Comparison of ENCODE assay signal across 9 cellular contexts in the genomic region with DNA sequence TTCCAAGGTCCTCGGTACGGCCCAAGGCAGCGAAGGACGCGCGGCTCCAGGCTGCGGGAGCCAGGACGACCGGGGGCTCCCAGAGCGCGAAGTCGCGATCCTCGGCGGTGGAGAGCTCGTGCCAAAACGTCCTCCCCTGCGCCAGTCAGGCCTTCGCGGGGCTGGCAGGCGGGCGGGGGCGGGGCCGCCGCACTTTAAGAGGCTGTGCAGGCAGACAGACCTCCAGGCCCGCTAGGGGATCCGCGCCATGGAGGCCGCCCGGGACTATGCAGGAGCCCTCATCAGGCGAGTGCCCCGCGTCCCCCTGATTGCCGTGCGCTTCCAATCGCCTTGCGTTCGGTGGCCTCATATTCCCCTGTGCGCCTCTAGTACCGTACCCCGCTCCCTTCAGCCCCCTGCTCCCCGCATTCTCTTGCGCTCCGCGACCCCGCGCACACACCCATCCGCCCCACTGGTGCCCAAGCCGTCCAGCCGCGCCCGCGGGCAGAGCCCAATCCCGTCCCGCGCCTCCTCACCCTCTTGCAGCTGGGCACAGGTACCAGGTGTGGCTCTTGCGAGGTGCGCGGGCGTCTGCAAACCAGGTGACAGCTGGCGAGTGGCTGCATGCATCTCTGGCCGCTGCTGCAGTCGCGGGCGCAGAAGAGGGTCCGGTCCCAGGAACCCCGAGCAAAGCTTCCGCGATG. TPM values are rescaled to one million over a fixed set of nuclear protein-coding genes. Genes with fewer than 3 reads are reported as not detected.
DNase-seq lines count a peak whose midpoint lies in the region; ATAC-seq and TF ChIP-seq lines count a peak whose summit lies in the region.
"Had no signal": no experiment of that assay in that cellular context is flagged by ENCODE, and none has a peak within 500 bp of the region (broad histone marks: within the 10 kb centered on the region; RNA-seq: fewer than 3 reads in every experiment).

A gene with protein sequence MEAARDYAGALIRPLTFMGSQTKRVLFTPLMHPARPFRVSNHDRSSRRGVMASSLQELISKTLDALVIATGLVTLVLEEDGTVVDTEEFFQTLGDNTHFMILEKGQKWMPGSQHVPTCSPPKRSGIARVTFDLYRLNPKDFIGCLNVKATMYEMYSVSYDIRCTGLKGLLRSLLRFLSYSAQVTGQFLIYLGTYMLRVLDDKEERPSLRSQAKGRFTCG (plus strand): TSS at position 225 of the 683 bp plus-strand sequence. CDS start 23 bp downstream, at position 248.

- DNase-seq in NCI-H1105 (lab: John Stamatoyannopoulos, UW) (peak; percentile 8), NCI-H1105 treated with DMSO at 0.1 percent for 48 hours (lab: John Stamatoyannopoulos, UW) (no peak), choroid plexus epithelial cell (ENCODE audit: low read depth) (no peak), kidney epithelial cell (ENCODE audit: low read depth) (no peak)
- DNase-seq in stimulated activated naive CD8-positive, alpha-beta T cell treated with anti-CD3 and anti-CD28 coated beads, Interleukin-15, Interleukin-2, amounts not matched to agents 100 U/mL and 50 U/mL, for 24 hours, result no peak
- no peak for DNase-seq in activated naive CD4-positive, alpha-beta T cell treated with anti-CD3 and anti-CD28 coated beads for 36 hours
- DNase-seq: T1000 had no signal

- no peaks in the 10 kb centered on the region for H3K9me3 Mint-ChIP-seq in activated naive CD4-positive, alpha-beta T cell treated with anti-CD3 and anti-CD28 coated beads for 36 hours

- H3K4me3 Mint-ChIP-seq in activated naive CD4-positive, alpha-beta T cell treated with anti-CD3 and anti-CD28 coated beads for 36 hours, result no peak within 1 kb of the TSS

- CTCF ChIA-PET in activated naive CD4-positive, alpha-beta T cell treated with anti-CD3 and anti-CD28 coated beads for 36 hours (lab: Charles Lee), result interaction anchor here (0.6 kb wide), 1 partner anchor 18 kb away, joined by 3 read pairs; no protein-coding TSS in a partner anchor

- TF ChIP-seq CTCF in choroid plexus epithelial cell (conservative IDR thresholded peaks at IDR 0.05; ENCODE audit: low read depth, low read length), result no peak
- no peak for TF ChIP-seq CTCF in kidney epithelial cell (IDR thresholded peaks at IDR 0.05; ENCODE audit: insufficient read depth, low read length, poor library complexity, severe bottlenecking)

- H3K4me3 ChIP-seq in choroid plexus epithelial cell (ENCODE audit: low read depth, low read length), result peak within 1 kb of the TSS; percentile 39
- H3K4me3 ChIP-seq in kidney epithelial cell (ENCODE audit: low read depth, low read length), result peak within 1 kb of the TSS; percentile 23

- H3K27me3 Mint-ChIP-seq in activated naive CD4-positive, alpha-beta T cell treated with anti-CD3 and anti-CD28 coated beads for 36 hours (ENCODE audit: low read depth), result peaks cover 50% of the 10 kb centered on the region

- no peaks in the 10 kb centered on the region for H3K36me3 ChIP-seq in kidney epithelial cell (ENCODE audit: control insufficient read depth, insufficient read depth, low read length)

- peaks cover 23% of the 10 kb centered on the region for H3K27me3 ChIP-seq in kidney epithelial cell (ENCODE audit: control insufficient read depth, insufficient read depth, low read length)

- intact Hi-C loops in activated naive CD4-positive, alpha-beta T cell treated with anti-CD3 and anti-CD28 coated beads for 36 hours (cut with micrococcal nuclease), result no loop called here

- no peaks in the 10 kb centered on the region for H3K36me3 Mint-ChIP-seq in activated naive CD4-positive, alpha-beta T cell treated with anti-CD3 and anti-CD28 coated beads for 36 hours (ENCODE audit: low read depth)

- peaks cover 2% of the 10 kb centered on the region for H3K4me1 Mint-ChIP-seq in activated naive CD4-positive, alpha-beta T cell treated with anti-CD3 and anti-CD28 coated beads for 36 hours (ENCODE audit: low read depth)

- peak; percentile 36 for ATAC-seq in stimulated activated naive CD8-positive, alpha-beta T cell treated with anti-CD3 and anti-CD28 coated beads, Interleukin-15, Interleukin-2, amounts not matched to agents 100 U/mL and 50 U/mL, for 24 hours
- no peak for ATAC-seq in GM19324 (IDR thresholded peaks at IDR 0.05; ENCODE audit: low FRiP score, unreplicated experiment)
- no peak for ATAC-seq in activated CD4-positive, CD25-positive, alpha-beta regulatory T cell treated with anti-CD3 and anti-CD28 coated beads, Interleukin-2, amount 50 U/mL, for 24 hours

- H3K27ac Mint-ChIP-seq in activated naive CD4-positive, alpha-beta T cell treated with anti-CD3 and anti-CD28 coated beads for 36 hours, result no peak within 1 kb of the TSS

RNA-seq across cellular contexts. Expression of the gene that starts here (rescaled TPM):
- 2.0 and 7.1 TPM in 2 replicates for total RNA-seq in kidney epithelial cell
- not detected for total RNA-seq in activated naive CD4-positive, alpha-beta T cell treated with anti-CD3 and anti-CD28 coated beads for 36 hours
